In the genomic region with DNA sequence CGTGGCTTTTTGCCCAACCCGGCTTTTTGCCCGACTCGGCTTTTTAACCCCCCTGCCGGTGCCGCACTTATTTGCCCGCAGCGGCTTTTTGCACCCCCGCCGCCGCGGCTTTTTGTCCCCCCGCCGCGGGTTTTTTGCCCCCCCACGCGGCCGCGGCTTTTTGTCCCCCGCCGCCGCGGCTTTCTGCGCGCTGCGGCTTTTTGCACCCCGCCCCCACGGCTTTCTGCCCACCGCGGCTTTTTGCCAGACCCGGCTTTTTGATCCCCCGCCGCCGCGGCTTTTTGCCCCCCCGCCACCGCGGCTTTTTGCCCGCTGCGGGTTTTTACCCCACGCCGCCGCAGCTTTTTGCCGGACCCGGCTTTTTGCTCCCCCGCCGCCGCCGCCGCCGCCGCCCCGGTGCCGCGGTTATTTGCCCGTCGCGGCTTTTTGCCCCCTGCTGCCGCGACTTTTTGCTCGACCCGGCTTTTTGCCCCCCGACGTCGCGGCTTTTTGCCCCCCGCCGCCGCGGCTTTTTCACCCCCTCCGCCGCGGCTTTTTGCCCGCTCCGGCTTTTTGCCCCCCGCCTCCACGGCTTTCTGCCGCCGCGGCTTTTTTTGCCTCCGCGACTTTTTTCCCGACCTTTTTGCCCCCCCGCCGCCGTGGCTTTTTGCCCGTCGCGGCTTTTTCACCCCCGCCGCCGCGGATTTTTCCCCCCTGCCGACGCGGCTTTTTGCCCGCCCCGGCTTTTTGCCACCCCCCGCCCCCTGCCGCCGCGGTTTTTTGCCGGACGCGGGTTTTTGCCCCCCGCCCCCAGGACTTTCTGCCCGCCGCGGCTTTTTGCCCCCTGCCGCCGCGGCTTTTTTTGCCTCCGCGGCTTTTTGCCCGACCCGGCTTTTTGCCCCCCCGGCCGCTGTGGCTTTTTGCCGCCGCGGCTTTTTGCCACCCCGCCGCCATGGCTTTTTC, we compare ENCODE assay signal across 8 cellular contexts.
DNase-seq lines count a peak whose midpoint lies in the region; ATAC-seq, FAIRE-seq and TF ChIP-seq lines count a peak whose summit lies in the region.

No MANE protein-coding gene starts in this region.

- no peak for ATAC-seq in natural killer cell treated with Interleukin-12 subunit alpha and Interleukin-12 subunit beta and Interleukin-15 and Interleukin-18, amount 100 ng/mL, for 72 hours
- no peak for ATAC-seq in GM18868 (IDR thresholded peaks at IDR 0.05; ENCODE audit: unreplicated experiment)

- peaks cover 0 to 6% of the 10 kb centered on the region in 2 donors for H3K4me1 Mint-ChIP-seq in natural killer cell treated with Interleukin-12 subunit alpha and Interleukin-12 subunit beta and Interleukin-15 and Interleukin-18, amount 100 ng/mL, for 72 hours (ENCODE audit: low read depth in 2 of 2)

- peaks cover 7% of the 10 kb centered on the region for H3K4me1 ChIP-seq in BLaER1
- H3K4me1 ChIP-seq in MM.1S (ENCODE audit: low read length): no peaks in the 10 kb centered on the region
- H3K4me1 ChIP-seq in effector memory CD4-positive, alpha-beta T cell (ENCODE audit: control insufficient read depth, insufficient read depth, low read length, poor library complexity, severe bottlenecking): peaks cover 16% of the 10 kb centered on the region

- no peak overlapping the region for H3K27ac ChIP-seq in BLaER1
- no peak overlapping the region for H3K27ac ChIP-seq in MM.1S (ENCODE audit: low read length)
- no peak overlapping the region for H3K27ac ChIP-seq in effector memory CD4-positive, alpha-beta T cell (ENCODE audit: insufficient read depth, low read length, poor library complexity, severe bottlenecking)

- FAIRE-seq in HTR-8/SVneo (lab: Jason Lieb, UNC): no peak

- H3K79me2 ChIP-seq in MM.1S (ENCODE audit: low read length): no peaks in the 10 kb centered on the region

- H3K4me2 ChIP-seq in BLaER1 (peak overlapping the region; percentile 52), MM.1S (ENCODE audit: low read depth, low read length) (peak overlapping the region; percentile 77; the same call in 1 of the 2 replicates)

- H3K36me3 ChIP-seq in BLaER1: no peaks in the 10 kb centered on the region
- no peaks in the 10 kb centered on the region for H3K36me3 ChIP-seq in MM.1S (replicated peaks; ENCODE audit: insufficient read depth, low read length)
- H3K36me3 ChIP-seq in effector memory CD4-positive, alpha-beta T cell (ENCODE audit: control insufficient read depth, insufficient read depth, low read length): no peaks in the 10 kb centered on the region

- TF ChIP-seq CTCF in MM.1S (IDR thresholded peaks at IDR 0.05; ENCODE audit: low read length): no peak

- H2AFZ ChIP-seq in MM.1S (ENCODE audit: low read length): peak overlapping the region; percentile 67

- no peak overlapping the region for H3K4me3 Mint-ChIP-seq in natural killer cell treated with Interleukin-12 subunit alpha and Interleukin-12 subunit beta and Interleukin-15 and Interleukin-18, amount 100 ng/mL, for 72 hours

- H3K9me2 ChIP-seq in MM.1S (replicated peaks; ENCODE audit: insufficient read depth, low read length): no peaks in the 10 kb centered on the region

- H3K27me3 ChIP-seq in BLaER1 (peaks cover 62% of the 10 kb centered on the region), MM.1S (replicated peaks; ENCODE audit: insufficient read depth, low read length) (peaks cover 10% of the 10 kb centered on the region)
- peaks cover 19% of the 10 kb centered on the region for H3K27me3 ChIP-seq in effector memory CD4-positive, alpha-beta T cell (replicated peaks; ENCODE audit: control insufficient read depth, insufficient read depth, low read length, poor library complexity, severe bottlenecking)

- H3K4me3 ChIP-seq in BLaER1 (peak overlapping the region; percentile 50), MM.1S (ENCODE audit: low read length) (peak overlapping the region; percentile 61)
- peak overlapping the region; percentile 34 for H3K4me3 ChIP-seq in effector memory CD4-positive, alpha-beta T cell (ENCODE audit: insufficient read depth, low read depth, low read length, poor library complexity, severe bottlenecking)

- no peaks in the 10 kb centered on the region for H3K36me3 Mint-ChIP-seq in natural killer cell treated with Interleukin-12 subunit alpha and Interleukin-12 subunit beta and Interleukin-15 and Interleukin-18, amount 100 ng/mL, for 72 hours

- peaks cover 12 to 13% of the 10 kb centered on the region in 2 donors for H3K27me3 Mint-ChIP-seq in natural killer cell treated with Interleukin-12 subunit alpha and Interleukin-12 subunit beta and Interleukin-15 and Interleukin-18, amount 100 ng/mL, for 72 hours

- no peaks in the 10 kb centered on the region for H3K9me3 Mint-ChIP-seq in natural killer cell treated with Interleukin-12 subunit alpha and Interleukin-12 subunit beta and Interleukin-15 and Interleukin-18, amount 100 ng/mL, for 72 hours

- DNase-seq in MM.1S: no peak
- peak in 1 of 3 donors; percentile 24 for DNase-seq in effector memory CD4-positive, alpha-beta T cell
- DNase-seq in natural killer cell treated with Interleukin-12 subunit alpha and Interleukin-12 subunit beta and Interleukin-15 and Interleukin-18, amount 100 ng/mL, for 72 hours (ENCODE audit: low spot score): peak; percentile 62
- no peak for DNase-seq in HTR-8/SVneo (ENCODE audit: insufficient read length, low spot score)
- no peak for DNase-seq in globus pallidus (ENCODE audit: low spot score)
- no peak for DNase-seq in NCI-H2029 treated with DMSO at 0.1 percent for 48 hours (lab: John Stamatoyannopoulos, UW)

- H3K9me3 ChIP-seq in BLaER1: no peaks in the 10 kb centered on the region
- no peaks in the 10 kb centered on the region for H3K9me3 ChIP-seq in MM.1S (replicated peaks; ENCODE audit: insufficient read depth, low read length)
- H3K9me3 ChIP-seq in effector memory CD4-positive, alpha-beta T cell (ENCODE audit: control insufficient read depth, low read length): no peaks in the 10 kb centered on the region

- H4K20me1 ChIP-seq in BLaER1 (peaks cover 24% of the 10 kb centered on the region), MM.1S (ENCODE audit: insufficient read depth, low read length) (no peaks in the 10 kb centered on the region)

- no peak overlapping the region for H3K9ac ChIP-seq in BLaER1
- no peak overlapping the region for H3K9ac ChIP-seq in MM.1S (ENCODE audit: low read length)

- H3F3A ChIP-seq in MM.1S (ENCODE audit: insufficient read depth, low read length): peaks cover 4% of the 10 kb centered on the region; the same call in 1 of the 2 replicates

- no peak overlapping the region for H3K27ac Mint-ChIP-seq in natural killer cell treated with Interleukin-12 subunit alpha and Interleukin-12 subunit beta and Interleukin-15 and Interleukin-18, amount 100 ng/mL, for 72 hours
